In the genomic region with DNA sequence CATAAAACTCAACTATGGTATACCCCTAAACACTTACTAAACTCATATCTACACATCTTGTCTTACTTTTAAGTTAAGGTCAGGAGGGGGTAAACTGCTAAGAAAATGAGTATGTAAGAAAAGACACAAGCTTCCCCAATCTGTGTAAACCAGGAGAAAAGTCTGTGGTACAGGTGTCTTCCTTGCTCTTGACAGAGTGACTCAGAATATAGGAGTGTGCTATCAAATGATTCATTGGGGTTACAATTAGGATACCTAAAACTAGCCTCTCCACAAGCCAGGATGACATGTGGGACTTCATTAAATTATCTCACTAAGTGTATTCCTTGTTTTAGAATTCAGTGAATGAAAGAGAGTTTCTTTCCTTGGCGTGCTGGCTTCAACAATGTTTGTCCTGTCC, we compare ENCODE assay signal across 1 cellular context.
TF ChIP-seq lines count a peak whose summit lies in the region.

No MANE protein-coding gene starts in this region.

TF ChIP-seq in IMR-90, 13 proteins besides CTCF, POLR2A, EP300 and RAD21:
- no peak for TF ChIP-seq MXI1 (IDR thresholded peaks at IDR 0.05; ENCODE audit: borderline replicate concordance, low read depth, low read length)
- no peak for TF ChIP-seq BHLHE40 (IDR thresholded peaks at IDR 0.05; ENCODE audit: low read depth, low read length)
- TF ChIP-seq, protein P1, sequence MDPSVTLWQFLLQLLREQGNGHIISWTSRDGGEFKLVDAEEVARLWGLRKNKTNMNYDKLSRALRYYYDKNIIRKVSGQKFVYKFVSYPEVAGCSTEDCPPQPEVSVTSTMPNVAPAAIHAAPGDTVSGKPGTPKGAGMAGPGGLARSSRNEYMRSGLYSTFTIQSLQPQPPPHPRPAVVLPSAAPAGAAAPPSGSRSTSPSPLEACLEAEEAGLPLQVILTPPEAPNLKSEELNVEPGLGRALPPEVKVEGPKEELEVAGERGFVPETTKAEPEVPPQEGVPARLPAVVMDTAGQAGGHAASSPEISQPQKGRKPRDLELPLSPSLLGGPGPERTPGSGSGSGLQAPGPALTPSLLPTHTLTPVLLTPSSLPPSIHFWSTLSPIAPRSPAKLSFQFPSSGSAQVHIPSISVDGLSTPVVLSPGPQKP (IDR thresholded peaks at IDR 0.05; ENCODE audit: borderline replicate concordance, low read depth, low read length): no peak
- TF ChIP-seq CHD1 (IDR thresholded peaks at IDR 0.05; ENCODE audit: low read depth, low read length): no peak
- TF ChIP-seq RCOR1 (IDR thresholded peaks at IDR 0.05; ENCODE audit: insufficient replicate concordance, low read length): no peak
- no peak for TF ChIP-seq FOS (IDR thresholded peaks at IDR 0.05; ENCODE audit: low read depth, low read length)
- no peak for TF ChIP-seq RFX5 (IDR thresholded peaks at IDR 0.05; ENCODE audit: low read depth, low read length)
- no peak for TF ChIP-seq SMC3 (IDR thresholded peaks at IDR 0.05; ENCODE audit: low read depth, low read length)
- no peak for TF ChIP-seq NFE2L2 (IDR thresholded peaks at IDR 0.05; ENCODE audit: low read depth, low read length)
- TF ChIP-seq CEBPB (IDR thresholded peaks at IDR 0.05; ENCODE audit: low read depth, low read length): no peak
- no peak for TF ChIP-seq MAFK (IDR thresholded peaks at IDR 0.05; ENCODE audit: low read depth, low read length)
- TF ChIP-seq, protein P2, sequence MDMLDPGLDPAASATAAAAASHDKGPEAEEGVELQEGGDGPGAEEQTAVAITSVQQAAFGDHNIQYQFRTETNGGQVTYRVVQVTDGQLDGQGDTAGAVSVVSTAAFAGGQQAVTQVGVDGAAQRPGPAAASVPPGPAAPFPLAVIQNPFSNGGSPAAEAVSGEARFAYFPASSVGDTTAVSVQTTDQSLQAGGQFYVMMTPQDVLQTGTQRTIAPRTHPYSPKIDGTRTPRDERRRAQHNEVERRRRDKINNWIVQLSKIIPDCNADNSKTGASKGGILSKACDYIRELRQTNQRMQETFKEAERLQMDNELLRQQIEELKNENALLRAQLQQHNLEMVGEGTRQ (IDR thresholded peaks at IDR 0.05; ENCODE audit: low read depth, low read length): no peak
- no peak for TF ChIP-seq MAZ (IDR thresholded peaks at IDR 0.05; ENCODE audit: borderline replicate concordance, low read depth, low read length)
